ENCODE assay signal across 1 cellular context in genomic region chr2:238289574-238289973, GRCh38.
TF ChIP-seq lines count a peak whose summit lies in the region.

No MANE protein-coding gene starts in this region.

TF ChIP-seq in endothelial cell of umbilical vein, 7 proteins besides CTCF, POLR2A, EP300 and RAD21:
- TF ChIP-seq MYC (IDR thresholded peaks at IDR 0.05; ENCODE audit: low read depth, low read length): no peak
- no peak for TF ChIP-seq POLR2AphosphoS5 (IDR thresholded peaks at IDR 0.05; ENCODE audit: insufficient read depth, low read depth, low read length)
- no peak for TF ChIP-seq MAX (IDR thresholded peaks at IDR 0.05; ENCODE audit: insufficient read depth, insufficient read length)
- TF ChIP-seq EZH2 (IDR thresholded peaks at IDR 0.05; ENCODE audit: borderline replicate concordance, low read depth, low read length, severe bottlenecking): no peak
- no peak for TF ChIP-seq GATA2 (IDR thresholded peaks at IDR 0.05; ENCODE audit: insufficient read depth, insufficient read length, low read depth, low read length)
- TF ChIP-seq JUN (IDR thresholded peaks at IDR 0.05; ENCODE audit: borderline replicate concordance, insufficient read depth, insufficient read length, low read depth): no peak
